ENCODE assay signal across 8 cellular contexts in the genomic region with DNA sequence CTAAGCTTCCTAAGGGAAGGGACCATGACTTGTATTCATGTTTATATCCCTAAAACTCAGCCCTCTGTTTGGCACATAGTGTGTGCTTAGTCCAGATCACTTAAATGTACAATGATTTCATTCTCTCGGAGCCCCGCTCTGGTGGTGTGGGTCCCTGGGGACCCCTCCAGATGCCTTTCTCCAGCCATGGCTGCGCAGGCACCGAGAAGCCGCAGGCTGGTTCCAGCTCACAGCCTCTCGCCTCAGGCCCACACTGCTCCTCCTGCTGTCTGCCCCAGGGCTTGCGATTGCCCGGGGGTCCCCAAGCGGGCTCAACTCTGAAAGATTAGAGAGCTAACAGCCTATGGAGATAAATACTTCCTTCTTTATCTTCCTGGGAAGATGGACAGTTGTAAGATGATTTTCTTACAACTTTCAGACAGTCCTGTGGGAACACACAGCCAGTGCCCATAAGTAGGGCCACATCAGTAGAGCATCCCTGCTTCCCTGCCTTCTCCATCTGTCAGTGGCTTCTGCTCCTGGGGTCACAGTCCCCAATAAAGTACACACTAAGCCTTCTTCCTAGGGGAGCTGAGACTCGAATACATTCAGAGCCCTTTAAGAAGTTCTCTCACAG.
DNase-seq lines count a peak whose midpoint lies in the region; ATAC-seq lines count a peak whose summit lies in the region.

No MANE protein-coding gene starts in this region.

- no peaks in the 10 kb centered on the region for H3K27me3 ChIP-seq in stomach smooth muscle (ENCODE audit: control insufficient read depth in 1 of 2, insufficient read depth in 2 of 2, low read length in 2 of 2)

- H3K9me3 ChIP-seq in iPS-18c (ENCODE audit: control insufficient read depth, insufficient read depth, low read length) (no peaks in the 10 kb centered on the region), stomach smooth muscle (ENCODE audit: control insufficient read depth in 2 of 2, low read length in 2 of 2) (no peaks in the 10 kb centered on the region)

- H3K36me3 ChIP-seq in stomach smooth muscle (ENCODE audit: control insufficient read depth in 2 of 2, insufficient read depth in 2 of 2, low read length in 2 of 2): no peaks in the 10 kb centered on the region

- H3K4me3 ChIP-seq in iPS-18c (ENCODE audit: insufficient read depth, low read depth, low read length) (0 out of 2 replicates have a peak overlapping the region, but pooled peaks have one; percentile 45), stomach smooth muscle (ENCODE audit: low read length in 2 of 2) (no peak overlapping the region)

- ATAC-seq in GM18907 (IDR thresholded peaks at IDR 0.05; ENCODE audit: unreplicated experiment) (peak; percentile 50), HG02981 (IDR thresholded peaks at IDR 0.05; ENCODE audit: unreplicated experiment) (peak; percentile 50)

- peak; percentile 38 to 40 for DNase-seq in activated T-cell treated with anti-CD3 and anti-CD28 coated beads, Interleukin-2, amount 50 U/mL, for 48 hours
- DNase-seq in SK-N-DZ (ENCODE audit: low spot score) (no peak), NCI-H1436 treated with DMSO at 0.1 percent for 48 hours (lab: John Stamatoyannopoulos, UW) (no peak), AG08396 (ENCODE audit: low spot score) (no peak)

- H3K9ac ChIP-seq in stomach smooth muscle (ENCODE audit: low read length in 2 of 2): peak overlapping the region; percentile 13 to 73

- H3K27ac ChIP-seq in stomach smooth muscle (ENCODE audit: low read length): peak overlapping the region; percentile 96

- peaks cover 19% of the 10 kb centered on the region for H3K4me1 ChIP-seq in stomach smooth muscle (ENCODE audit: control insufficient read depth, insufficient read depth, low read length)

Comparison
In these comparisons a context has a peak if more than half of its experiments do, and no peak if none do; other contexts are left out.
1. DNase-seq: peak in activated T-cell treated with anti-CD3 and anti-CD28 coated beads, Interleukin-2, amount 50 U/mL, for 48 hours (2 of 2); none in SK-N-DZ (single experiment), NCI-H1436 treated with DMSO at 0.1 percent for 48 hours (single experiment) and AG08396 (single experiment).